Comparison of ENCODE assay signal across 16 cellular contexts in the genomic region with DNA sequence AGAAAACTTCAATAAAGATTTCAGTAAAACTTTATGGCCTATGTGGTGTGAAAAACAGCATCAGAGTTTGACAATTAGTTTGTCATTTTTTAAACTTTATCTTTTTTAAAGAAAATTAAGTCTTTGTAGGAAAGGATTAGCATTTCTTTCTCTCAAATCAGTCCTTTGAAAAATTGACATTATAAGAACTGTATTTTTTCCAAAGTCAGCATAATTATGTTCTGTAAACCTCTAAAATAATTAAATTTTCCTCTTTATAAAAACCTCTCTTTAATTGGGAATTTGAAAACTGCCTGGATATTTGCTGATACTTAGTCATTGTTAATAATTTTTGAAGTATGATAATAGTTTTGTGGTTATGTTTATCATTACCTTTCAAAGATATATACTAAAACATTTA.
DNase-seq lines count a peak whose midpoint lies in the region; ATAC-seq, FAIRE-seq and TF ChIP-seq lines count a peak whose summit lies in the region.
"Had no signal": no experiment of that assay in that cellular context is flagged by ENCODE, and none has a peak within 500 bp of the region (broad histone marks: within the 10 kb centered on the region; RNA-seq: fewer than 3 reads in every experiment).

No MANE protein-coding gene starts in this region.

- ATAC-seq in heart left ventricle (no peak), left cardiac atrium (no peak)

- TF ChIP-seq POLR2A in heart left ventricle (IDR thresholded peaks at IDR 0.05) (no peak), adrenal gland (IDR thresholded peaks at IDR 0.05) (no peak)

- no peak overlapping the region for H3K9ac ChIP-seq in kidney (ENCODE audit: low read length in 2 of 2)

- intact Hi-C loops in heart left ventricle (cut with DNase I) = loop anchor here in 1 of 10 donors (10.0 kb wide), 1 partner anchor 505 kb away; a partner anchor contains a TSS
- intact Hi-C loops in left cardiac atrium (cut with DNase I) = loop anchor here in 1 of 2 donors (10.0 kb wide), 1 partner anchor 225 kb away; the partner anchor contains the start of gene KAT6B
- intact Hi-C loops in adrenal gland (cut with DNase I) = no loop called here
- intact Hi-C loops in kidney (cut with DNase I) = no loop called here
- intact Hi-C loops in tibial artery (cut with DNase I; ENCODE audit: low total_unique reads) = no loop called here

- no peak overlapping the region for H3K4me3 Mint-ChIP-seq in immature natural killer cell
- H3K4me3 Mint-ChIP-seq: CD14-positive monocyte had no signal

- peaks cover 0 to 7% of the 10 kb centered on the region in 2 donors for H3K4me1 Mint-ChIP-seq in immature natural killer cell
- H3K4me1 Mint-ChIP-seq: CD14-positive monocyte had no signal

- TF ChIP-seq CTCF in heart left ventricle (IDR thresholded peaks at IDR 0.05) = no peak
- TF ChIP-seq CTCF in adrenal gland (IDR thresholded peaks at IDR 0.05) = no peak
- no peak for TF ChIP-seq CTCF in kidney (IDR thresholded peaks at IDR 0.05; ENCODE audit: borderline replicate concordance, extremely low read depth, insufficient read depth)
- TF ChIP-seq CTCF in tibial artery (IDR thresholded peaks at IDR 0.05) = no peak

- no peak overlapping the region for H3K27ac Mint-ChIP-seq in immature natural killer cell
- H3K27ac Mint-ChIP-seq: CD14-positive monocyte had no signal

- peak; percentile 73 for FAIRE-seq in kidney (lab: Jason Lieb, UNC)

- no peaks in the 10 kb centered on the region for H3K9me3 Mint-ChIP-seq in immature natural killer cell

- H3K4me3 ChIP-seq in heart left ventricle (peak overlapping the region in 2 of 12 donors; percentile 30 to 47), adrenal gland (peak overlapping the region in 1 of 4 donors; percentile 50), kidney (ENCODE audit: low read length in 2 of 2) (no peak overlapping the region), tibial artery (peak overlapping the region in 1 of 2 donors; percentile 36)

- no peak for DNase-seq in heart left ventricle
- DNase-seq in left cardiac atrium = no peak
- DNase-seq in adrenal gland = no peak
- no peak for DNase-seq in kidney
- no peak for DNase-seq in tibial artery
- DNase-seq in globus pallidus (ENCODE audit: low spot score) = no peak
- no peak for DNase-seq in immature natural killer cell
- DNase-seq in DMS 273 treated with DMSO at 0.1 percent for 48 hours (lab: John Stamatoyannopoulos, UW) = no peak
- DNase-seq: 8988T, COR-L47, HCEC 1CT, NCI-H1436 treated with DMSO at 0.1 percent for 48 hours, NCI-H2081 treated with DMSO at 0.1 percent for 48 hours, NCI-H2227 treated with DMSO at 0.1 percent for 48 hours, NCI-H524 treated with DMSO at 0.1 percent for 48 hours had no signal

- H3K4me1 ChIP-seq in heart left ventricle (peaks cover 0 to 18% (median 2%) of the 10 kb centered on the region in 12 donors), adrenal gland (replicated peaks in 1 of 2) (peaks cover 4 to 22% of the 10 kb centered on the region in 2 donors), kidney (ENCODE audit: control insufficient read depth in 1 of 2, insufficient read depth in 1 of 2, low read depth in 1 of 2, low read length in 2 of 2) (no peaks in the 10 kb centered on the region), tibial artery (peaks cover 0 to 11% (median 0%) of the 10 kb centered on the region in 4 donors)

- no peaks in the 10 kb centered on the region for H3K36me3 ChIP-seq in heart left ventricle
- H3K36me3 ChIP-seq in adrenal gland (replicated peaks in 1 of 2) = no peaks in the 10 kb centered on the region
- no peaks in the 10 kb centered on the region for H3K36me3 ChIP-seq in kidney (ENCODE audit: control insufficient read depth in 1 of 2, insufficient read depth in 2 of 2, low read length in 2 of 2)
- no peaks in the 10 kb centered on the region for H3K36me3 ChIP-seq in tibial artery

- H3K27me3 ChIP-seq in heart left ventricle (no peaks in the 10 kb centered on the region), adrenal gland (no peaks in the 10 kb centered on the region), tibial artery (no peaks in the 10 kb centered on the region)

- H3K36me3 Mint-ChIP-seq in immature natural killer cell = peaks cover 6 to 23% (median 19%) of the 10 kb centered on the region in 3 donors

- H3K9me3 ChIP-seq in heart left ventricle = peaks cover 0 to 13% (median 0%) of the 10 kb centered on the region in 12 donors
- H3K9me3 ChIP-seq in adrenal gland (replicated peaks in 1 of 3) = no peaks in the 10 kb centered on the region
- no peaks in the 10 kb centered on the region for H3K9me3 ChIP-seq in kidney (ENCODE audit: control insufficient read depth in 1 of 2, low read length in 2 of 2)
- no peaks in the 10 kb centered on the region for H3K9me3 ChIP-seq in tibial artery

- H3K27me3 Mint-ChIP-seq in immature natural killer cell (ENCODE audit: low read depth in 3 of 3) = peaks cover 0 to 5% (median 3%) of the 10 kb centered on the region in 3 donors

- H3K27ac ChIP-seq in heart left ventricle (peak overlapping the region in 10 of 12 donors; percentile 16 to 80 (median 58)), adrenal gland (peak overlapping the region; percentile 32 to 80 (median 60)), kidney (ENCODE audit: low read depth in 2 of 2, low read length in 2 of 2) (peak overlapping the region in 1 of 2 donors; percentile 13), tibial artery (peak overlapping the region; percentile 36 to 64)
